In genomic region chr17:70905796-70906195, GRCh38 we compare ENCODE assay signal across 10 cellular contexts.
DNase-seq lines count a peak whose midpoint lies in the region; ATAC-seq and TF ChIP-seq lines count a peak whose summit lies in the region.
"Had no signal": no experiment of that assay in that cellular context is flagged by ENCODE, and none has a peak within 500 bp of the region (broad histone marks: within the 10 kb centered on the region; RNA-seq: fewer than 3 reads in every experiment).

No MANE protein-coding gene starts in this region.

- WGBS in mesodermal cell (ENCODE audit: insufficient coverage in 2 of 2), 2 experiments = 52 to 69% methylated on average over 2 of the region's 3 CpGs

- H3K4me2 ChIP-seq in fibroblast of lung (ENCODE audit: extremely low read depth, insufficient read depth, low read length) = no peak overlapping the region

- H3K4me1 ChIP-seq in fibroblast of lung (ENCODE audit: control insufficient read depth, extremely low read depth, insufficient read depth, low read length) (no peaks in the 10 kb centered on the region), mesodermal cell (ENCODE audit: control insufficient read depth, insufficient read depth, low read length, poor library complexity, severe bottlenecking) (peaks cover 10% of the 10 kb centered on the region)

- no peaks in the 10 kb centered on the region for H3K36me3 ChIP-seq in fibroblast of lung (ENCODE audit: control insufficient read depth, insufficient read depth, low read length)
- no peaks in the 10 kb centered on the region for H3K36me3 ChIP-seq in mesodermal cell (ENCODE audit: control insufficient read depth, insufficient read depth, low read length)

- no peak for TF ChIP-seq CTCF in fibroblast of lung (conservative IDR thresholded peaks at IDR 0.05 in 1 of 2, IDR thresholded peaks at IDR 0.05 in 1 of 2; ENCODE audit: low read depth in 1 of 2, low read length in 2 of 2)

- ATAC-seq in HG03457 (IDR thresholded peaks at IDR 0.05; ENCODE audit: unreplicated experiment) = no peak

- no peak overlapping the region for H3K4me3 ChIP-seq in fibroblast of lung (replicated peaks in 1 of 4; ENCODE audit: control extremely low read depth in 1 of 4, insufficient read depth in 1 of 4, low read depth in 3 of 4, low read length in 4 of 4)
- H3K4me3 ChIP-seq in mesodermal cell (ENCODE audit: extremely low read depth, insufficient read depth, low read length, poor library complexity, severe bottlenecking) = no peak overlapping the region

- no peak overlapping the region for H2AFZ ChIP-seq in fibroblast of lung (ENCODE audit: low read length)

- DNase-seq in CMK (ENCODE audit: low read depth) = peak; percentile 4
- peak; percentile 100 for DNase-seq in fibroblast of lung (ENCODE audit: low read depth in 2 of 2)
- no peak for DNase-seq in stimulated activated naive CD4-positive, alpha-beta T cell treated with Interleukin-2 at 50 U/mL for 16 hours (lab: John Stamatoyannopoulos, UW)
- DNase-seq in NCI-H128 (lab: John Stamatoyannopoulos, UW; ENCODE audit: unreplicated experiment) = no peak
- DNase-seq in NCI-H2029 (lab: John Stamatoyannopoulos, UW) = no peak
- DNase-seq: activated naive CD4-positive, alpha-beta T cell treated with anti-CD3 and anti-CD28 coated beads, Interleukin-2, amount 50 U/mL, for 16 hours; hippocampal formation had no signal

- H4K20me1 ChIP-seq in fibroblast of lung (ENCODE audit: control insufficient read depth, extremely low read depth, insufficient read depth, low read length) = no peaks in the 10 kb centered on the region

- H3K79me2 ChIP-seq in fibroblast of lung (ENCODE audit: control insufficient read depth, insufficient read depth, low read length) = no peaks in the 10 kb centered on the region

- no peak overlapping the region for H3K9ac ChIP-seq in fibroblast of lung (ENCODE audit: insufficient read depth, low read length)

- H3K27ac ChIP-seq in fibroblast of lung (ENCODE audit: insufficient read depth, low read length) = no peak overlapping the region
- peak overlapping the region; percentile 68 for H3K27ac ChIP-seq in mesodermal cell (ENCODE audit: low read depth, low read length, severe bottlenecking)

- H3K9me3 ChIP-seq in fibroblast of lung (ENCODE audit: control insufficient read depth, insufficient read depth, low read depth, low read length) (no peaks in the 10 kb centered on the region), mesodermal cell (ENCODE audit: control insufficient read depth, low read length) (no peaks in the 10 kb centered on the region)

- no peaks in the 10 kb centered on the region for H3K27me3 ChIP-seq in fibroblast of lung (ENCODE audit: control insufficient read depth, insufficient read depth, low read length)

TF ChIP-seq in PFSK-1, 5 proteins besides CTCF, POLR2A, EP300 and RAD21:
- TF ChIP-seq POLR2AphosphoS5 (IDR thresholded peaks at IDR 0.05; ENCODE audit: low read depth, low read length) (no peak), SIN3A (IDR thresholded peaks at IDR 0.05; ENCODE audit: borderline replicate concordance, insufficient read depth, low read length) (peak; percentile 66; the same call in 1 of the 2 replicates), REST (IDR thresholded peaks at IDR 0.05; ENCODE audit: insufficient read depth in 1 of 2, low read depth in 2 of 2, low read length in 2 of 2) (peak in 1 of 2 experiments; percentile 52; a peak in 1 of 4 replicates), TAF1 (IDR thresholded peaks at IDR 0.05; ENCODE audit: borderline replicate concordance, insufficient read depth, low read length) (peak; percentile 49; the same call in 1 of the 2 replicates), FOXP2 (optimal IDR thresholded peaks at IDR 0.05; ENCODE audit: borderline replicate concordance, extremely low read depth, extremely low read length, insufficient read depth) (peak; percentile 52)

Comparison
In these comparisons a context has a peak if more than half of its experiments do, and no peak if none do; other contexts are left out.
1. DNase-seq: peak in CMK (single experiment) and fibroblast of lung (2 of 2); none in stimulated activated naive CD4-positive, alpha-beta T cell treated with Interleukin-2 at 50 U/mL for 16 hours (single experiment), NCI-H128 (single experiment) and NCI-H2029 (single experiment).